8 cellular contexts compared by ENCODE assay signal in the genomic region with DNA sequence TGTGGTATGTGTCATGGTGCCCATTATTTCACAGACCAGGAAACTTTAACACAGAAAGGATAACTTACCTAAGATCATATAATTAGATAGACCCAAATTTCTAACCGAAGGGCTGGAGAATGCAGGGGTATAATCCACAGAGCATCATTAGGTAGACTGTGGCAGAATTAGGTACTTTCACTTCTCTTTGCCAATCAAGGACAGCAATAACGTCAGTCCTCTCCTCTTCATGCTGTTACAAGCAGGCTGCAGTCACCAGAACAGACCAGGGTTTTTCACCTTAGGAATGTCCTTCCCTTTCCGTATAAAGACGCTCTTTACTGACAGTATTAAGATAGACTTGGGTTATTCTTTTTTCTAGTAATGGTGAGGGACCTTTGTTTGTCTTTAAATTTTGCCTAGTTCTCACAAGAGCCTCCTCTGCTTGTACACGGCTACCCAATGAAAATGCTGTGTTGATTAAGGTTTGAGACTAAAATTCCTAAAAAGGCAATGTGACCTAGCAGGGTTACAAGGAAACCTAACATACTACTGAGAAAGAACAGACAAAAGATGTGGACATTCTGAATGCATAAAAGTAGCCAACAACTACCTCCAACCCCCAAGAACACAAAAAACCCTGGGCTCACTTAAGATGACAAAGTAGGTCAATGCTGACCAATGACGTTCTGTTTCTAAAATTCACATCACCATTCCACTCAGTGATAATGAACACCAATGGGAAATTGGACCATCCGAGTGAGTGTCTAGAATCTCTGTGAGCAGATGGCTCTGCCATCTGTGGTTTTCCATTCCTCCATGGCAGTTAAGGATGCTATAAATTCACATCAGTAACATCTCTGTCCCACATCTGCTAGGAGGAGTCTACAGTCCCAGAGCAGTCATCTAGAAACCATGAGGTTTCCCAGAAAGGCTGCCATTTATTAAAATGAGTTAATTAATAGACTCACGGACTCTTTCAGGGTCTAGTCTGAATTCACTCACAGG. TPM values are rescaled to one million over a fixed set of nuclear protein-coding genes. Genes with fewer than 3 reads are reported as not detected.
DNase-seq lines count a peak whose midpoint lies in the region; ATAC-seq and TF ChIP-seq lines count a peak whose summit lies in the region.

No MANE protein-coding gene starts in this region.

- peak overlapping the region; percentile 97 for H3K9ac ChIP-seq in mesendoderm (ENCODE audit: low read length)

- no CpG with 5 or more reads among the region's 8 CpGs for WGBS in mesendoderm (ENCODE audit: extremely low coverage, insufficient coverage, low lambda C conversion rate)

- H3K27me3 ChIP-seq in mesendoderm (ENCODE audit: insufficient read depth, low read length, poor library complexity) = no peaks in the 10 kb centered on the region

- no peak overlapping the region for H4K5ac ChIP-seq in mesendoderm (ENCODE audit: low read length)

- no peak overlapping the region for H4K8ac ChIP-seq in mesendoderm (ENCODE audit: low read depth, low read length)

- peak overlapping the region; percentile 99 for H3K4me2 ChIP-seq in mesendoderm (ENCODE audit: low read length)

- no peak overlapping the region for H3K4ac ChIP-seq in mesendoderm (ENCODE audit: low read depth, low read length)

- no peak overlapping the region for H2BK15ac ChIP-seq in mesendoderm (replicated peaks; ENCODE audit: low read depth)

- H2BK5ac ChIP-seq in mesendoderm (ENCODE audit: low read length) = no peak overlapping the region

- peak overlapping the region; percentile 94 for H3K56ac ChIP-seq in mesendoderm (ENCODE audit: low read length)

- H3K4me3 ChIP-seq in astrocyte of the cerebellum (ENCODE audit: low read depth, low read length) = peak overlapping the region; percentile 69
- no peak overlapping the region for H3K4me3 ChIP-seq in mesendoderm (ENCODE audit: low read length)

- no peaks in the 10 kb centered on the region for H3K36me3 ChIP-seq in mesendoderm (ENCODE audit: control insufficient read depth, insufficient read depth, low read length)

- H3K4me1 ChIP-seq in mesendoderm (ENCODE audit: control insufficient read depth, low read depth, low read length) = peaks cover 3% of the 10 kb centered on the region

- TF ChIP-seq CTCF in astrocyte of the cerebellum (IDR thresholded peaks at IDR 0.05; ENCODE audit: low read depth, low read length, missing control alignments) = no peak

- H3K27ac ChIP-seq in mesendoderm (ENCODE audit: low read depth, low read length) = no peak overlapping the region

- H3K18ac ChIP-seq in mesendoderm (ENCODE audit: low read length) = no peak overlapping the region

- no peak overlapping the region for H2AK5ac ChIP-seq in mesendoderm (ENCODE audit: low read length)

- H3K79me2 ChIP-seq in mesendoderm (ENCODE audit: control insufficient read depth, insufficient read depth, low read length) = peaks cover 62% of the 10 kb centered on the region

- ATAC-seq in GM21390 (IDR thresholded peaks at IDR 0.05; ENCODE audit: unreplicated experiment) = peak; percentile 38

- H3K23ac ChIP-seq in mesendoderm (ENCODE audit: low read length) = no peak overlapping the region

- in situ Hi-C loops in astrocyte of the cerebellum (cut with HindIII; ENCODE audit: low sequenced_read_pairs) = no loop called here

- DNase-seq in DMS 273 treated with DMSO at 0.1 percent for 48 hours (lab: John Stamatoyannopoulos, UW) = peak; percentile 87
- DNase-seq in LHCN-M2 (ENCODE audit: low read depth) = peak; percentile 15
- DNase-seq in astrocyte of the cerebellum (ENCODE audit: low read depth) = no peak
- DNase-seq in mesendoderm = no peak
- no peak for DNase-seq in GF-D8 (lab: John Stamatoyannopoulos, UW)
- no peak for DNase-seq in ureter (ENCODE audit: low spot score)
- DNase-seq in ecto neural progenitor cell (ENCODE audit: low spot score) = no peak

- H2BK120ac ChIP-seq in mesendoderm (ENCODE audit: low read depth, low read length) = no peak overlapping the region

- H3K79me1 ChIP-seq in mesendoderm (ENCODE audit: low read length) = no peaks in the 10 kb centered on the region

RNA-seq across cellular contexts. Expression of a gene that starts 2.1 kb away (rescaled TPM):
- total RNA-seq in LHCN-M2 (2014; rRNA removed) (256 and 274 TPM in 2 replicates), ureter (125 TPM)
- polyA plus RNA-seq in LHCN-M2 (2012) = 152 TPM
- polyA plus RNA-seq in mesendoderm (2013, experiment 1 of 2) = 288 TPM
- polyA plus RNA-seq in mesendoderm (2013, experiment 2 of 2) = 284 TPM

Comparison
In these comparisons a context has a peak if more than half of its experiments do, and no peak if none do; other contexts are left out.
1. DNase-seq: peak in DMS 273 treated with DMSO at 0.1 percent for 48 hours (single experiment) and LHCN-M2 (single experiment); none in astrocyte of the cerebellum (single experiment), mesendoderm (single experiment), GF-D8 (single experiment), ureter (single experiment) and ecto neural progenitor cell (single experiment).